9 cellular contexts compared by ENCODE assay signal in the genomic region with DNA sequence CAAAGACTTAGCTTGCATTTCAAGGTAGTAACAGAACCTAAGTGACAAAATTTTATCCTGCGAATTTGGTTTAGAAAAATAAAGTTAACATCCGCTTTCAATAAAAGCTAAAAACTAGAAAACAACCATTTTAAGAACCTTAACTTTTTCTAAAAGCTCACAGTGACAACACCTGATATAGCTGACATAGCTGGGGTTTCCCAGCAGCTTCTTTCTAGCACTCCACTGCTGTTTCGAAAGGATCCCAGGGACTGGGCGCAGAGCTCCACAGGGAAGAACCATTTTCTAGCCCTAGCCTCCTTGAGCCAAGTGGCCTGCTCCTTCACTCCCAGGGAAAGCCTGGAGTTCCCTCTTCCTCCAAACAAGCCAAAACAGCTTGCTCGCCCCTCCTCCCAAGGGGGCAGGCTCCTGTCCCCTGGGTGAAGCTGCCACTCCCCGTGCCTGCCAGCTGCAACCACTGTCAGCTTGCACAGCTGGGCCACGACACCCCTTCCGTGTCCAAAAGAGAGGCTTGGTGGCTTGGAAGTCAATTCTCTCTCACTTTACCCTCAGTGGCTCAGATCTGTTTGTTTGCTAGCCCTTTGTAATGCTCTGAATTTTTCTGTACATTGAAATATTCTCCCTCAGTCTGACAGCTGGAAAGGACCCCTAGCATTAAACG. TPM values are rescaled to one million over a fixed set of nuclear protein-coding genes. Genes with fewer than 3 reads are reported as not detected.
A peak's percentile ranks its signal among the peaks of the same experiment; 100 is the strongest.
DNase-seq lines count a peak whose midpoint lies in the region; ATAC-seq and TF ChIP-seq lines count a peak whose summit lies in the region.
"Had no signal": no experiment of that assay in that cellular context is flagged by ENCODE, and none has a peak within 500 bp of the region (broad histone marks: within the 10 kb centered on the region; RNA-seq: fewer than 3 reads in every experiment).

No MANE protein-coding gene starts in this region.

- DNase-seq in BE2C (peak; percentile 50), caudate nucleus (lab: John Stamatoyannopoulos, UW) (peak in 55 of 61 donors; percentile 27 to 90 (median 56)), myocyte (ENCODE audit: low read depth) (peak; percentile 53), NOMO-1 treated with dmso at 0.1 percent for 144 hours (lab: John Stamatoyannopoulos, UW; ENCODE audit: unreplicated experiment) (no peak), HuH-7 (ENCODE audit: low spot score) (no peak)
- DNase-seq in activated CD4-positive, alpha-beta T cell treated with anti-CD3 and anti-CD28 coated beads for 4 hours, result no peak
- DNase-seq: cortex of kidney had no signal

- H3K4me1 ChIP-seq in BE2C, result peaks cover 27% of the 10 kb centered on the region

- peak overlapping the region; percentile 89 for H3K4me3 ChIP-seq in BE2C (ENCODE audit: low read depth, low read length)

- H3K36me3 ChIP-seq in BE2C, result no peaks in the 10 kb centered on the region

- H3K27me3 ChIP-seq in BE2C, result no peaks in the 10 kb centered on the region

- ATAC-seq in HG02642 (IDR thresholded peaks at IDR 0.05; ENCODE audit: poor library complexity, unreplicated experiment) (peak; percentile 32), HG02884 (IDR thresholded peaks at IDR 0.05; ENCODE audit: unreplicated experiment) (no peak)

- no peaks in the 10 kb centered on the region for H3K9me3 ChIP-seq in BE2C

- H3K27ac ChIP-seq in caudate nucleus (ENCODE audit: low read depth, low read length), result peak overlapping the region; percentile 93

- no peak for TF ChIP-seq CTCF in BE2C (IDR thresholded peaks at IDR 0.05; ENCODE audit: low read depth, low read length)

RNA-seq across cellular contexts. Expression of a gene that starts 59.8 kb away (rescaled TPM):
- polyA plus RNA-seq in BE2C (2012; ENCODE audit: insufficient read depth, insufficient read length, low read depth), result 51.1 TPM
- total RNA-seq in myocyte, result 35.9 and 43.0 TPM in 2 replicates
- 28.9 TPM for polyA plus RNA-seq in myocyte (2012)

Comparison
In these comparisons a context has a peak if more than half of its experiments do, and no peak if none do; other contexts are left out.
1. DNase-seq: peak in BE2C (single experiment), caudate nucleus (55 of 61) and myocyte (single experiment); none in NOMO-1 treated with dmso at 0.1 percent for 144 hours (single experiment), HuH-7 (single experiment) and activated CD4-positive, alpha-beta T cell treated with anti-CD3 and anti-CD28 coated beads for 4 hours (0 of 2).